1 cellular context compared by ENCODE assay signal in the genomic region with DNA sequence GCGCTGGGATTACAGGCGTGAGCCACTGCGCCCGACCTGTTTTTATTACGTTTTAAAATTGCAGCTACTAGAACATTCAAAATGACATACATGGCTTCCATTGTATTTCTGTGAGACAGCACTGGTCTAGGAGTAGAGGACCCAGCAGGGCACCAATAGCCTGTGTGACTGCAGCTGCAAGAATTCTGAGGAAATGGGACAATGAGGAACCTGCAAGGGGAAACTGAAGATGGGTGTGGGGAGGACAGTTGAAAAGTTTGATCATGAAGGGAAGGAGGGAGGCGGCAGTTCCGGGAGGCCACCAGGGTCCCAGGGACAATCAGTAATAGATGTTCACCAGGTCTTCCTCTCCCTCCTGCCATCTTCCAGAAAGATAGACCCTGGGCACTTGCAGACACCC.
TF ChIP-seq lines count a peak whose summit lies in the region.

No MANE protein-coding gene starts in this region.

TF ChIP-seq in HepG2, 621 proteins besides CTCF, POLR2A, EP300 and RAD21:
- no peak for TF ChIP-seq TP53 (CRISPR knock-in tag; conservative IDR thresholded peaks at IDR 0.05)
- no peak for TF ChIP-seq ZNF883 (CRISPR knock-in tag; IDR thresholded peaks at IDR 0.05; ENCODE audit: not compliant biosample characterization)
